Comparison of ENCODE assay signal across 10 cellular contexts in genomic region chr12:56150563-56150962, GRCh38. TPM values are rescaled to one million over a fixed set of nuclear protein-coding genes. Genes with fewer than 3 reads are reported as not detected.
DNase-seq lines count a peak whose midpoint lies in the region; ATAC-seq and TF ChIP-seq lines count a peak whose summit lies in the region.
"Had no signal": no experiment of that assay in that cellular context is flagged by ENCODE, and none has a peak within 500 bp of the region (broad histone marks: within the 10 kb centered on the region; RNA-seq: fewer than 3 reads in every experiment).

No MANE protein-coding gene starts in this region.

- no peak for TF ChIP-seq CTCF in VCaP (conservative IDR thresholded peaks at IDR 0.05)
- TF ChIP-seq CTCF in fibroblast of villous mesenchyme (IDR thresholded peaks at IDR 0.05; ENCODE audit: insufficient read depth, low read depth, low read length), result no peak

- peak overlapping the region; percentile 95; the same call in 1 of the 2 replicates for H3K27ac ChIP-seq in VCaP

- ATAC-seq in GM21717 (IDR thresholded peaks at IDR 0.05; ENCODE audit: unreplicated experiment), result no peak

- DNase-seq in ACHN (peak; percentile 42), EH (ENCODE audit: low read depth) (peak; percentile 30), fibroblast of villous mesenchyme (ENCODE audit: low read depth) (peak; percentile 47), NCI-H146 (lab: John Stamatoyannopoulos, UW) (no peak), NCI-H1105 treated with DMSO at 0.1 percent for 48 hours (lab: John Stamatoyannopoulos, UW) (no peak), HuH-7 (ENCODE audit: low spot score) (no peak)
- DNase-seq: NCI-H1694 treated with DMSO at 0.1 percent for 48 hours had no signal

- H3K4me3 ChIP-seq in fibroblast of villous mesenchyme (ENCODE audit: low read depth, low read length), result no peak overlapping the region
- H3K4me3 ChIP-seq: hepatocyte had no signal

- in situ Hi-C loops in ACHN (cut with HindIII; ENCODE audit: low pct_ligation_motif_present, low pct_unique_long_range_greater_than_20kb, low sequenced_read_pairs), result no loop called here

RNA-seq across cellular contexts. Expression of gene MYL6B, which starts 1.8 kb away (rescaled TPM):
- total RNA-seq in fibroblast of villous mesenchyme, result 68.2 and 70.9 TPM in 2 replicates

RNA-seq across cellular contexts. Expression of gene MYL6, which starts 7.6 kb away (rescaled TPM):
- 2,015 and 2,412 TPM in 2 replicates for total RNA-seq in fibroblast of villous mesenchyme

RNA-seq across cellular contexts. Expression of gene ESYT1, which starts 22.5 kb away (rescaled TPM):
- 300 and 327 TPM in 2 replicates for total RNA-seq in fibroblast of villous mesenchyme

RNA-seq across cellular contexts. Expression of gene ZC3H10, which starts 32.5 kb away (rescaled TPM):
- 3.9 and 4.3 TPM in 2 replicates for total RNA-seq in fibroblast of villous mesenchyme

RNA-seq across cellular contexts. Expression of gene RPL41, which starts 34.1 kb away (rescaled TPM):
- 1,700 and 3,242 TPM in 2 replicates for total RNA-seq in fibroblast of villous mesenchyme

Comparison
In these comparisons a context has a peak if more than half of its experiments do, and no peak if none do; other contexts are left out.
1. DNase-seq: peak in ACHN (single experiment), EH (single experiment) and fibroblast of villous mesenchyme (single experiment); none in NCI-H146 (single experiment), NCI-H1105 treated with DMSO at 0.1 percent for 48 hours (single experiment) and HuH-7 (single experiment).